18 cellular contexts compared by ENCODE assay signal in genomic region chr4:84968936-84969335, GRCh38. TPM values are rescaled to one million over a fixed set of nuclear protein-coding genes. Genes with fewer than 3 reads are reported as not detected.
DNase-seq lines count a peak whose midpoint lies in the region; ATAC-seq lines count a peak whose summit lies in the region.
"Had no signal": no experiment of that assay in that cellular context is flagged by ENCODE, and none has a peak within 500 bp of the region (broad histone marks: within the 10 kb centered on the region; RNA-seq: fewer than 3 reads in every experiment).

No MANE protein-coding gene starts in this region.

- DNase-seq in DMS 273 (lab: John Stamatoyannopoulos, UW; ENCODE audit: unreplicated experiment) (peak; percentile 74), NCI-H1436 (lab: John Stamatoyannopoulos, UW) (peak; percentile 55), NCI-H524 treated with DMSO at 0.1 percent for 48 hours (lab: John Stamatoyannopoulos, UW) (peak; percentile 24), mesenchymal stem cell (no peak), HUDEP-2 (lab: John Stamatoyannopoulos, UW; ENCODE audit: unreplicated experiment in 76 of 76) (no peak), SIG-M5 treated with dmso at 0.1 percent for 504 hours (lab: John Stamatoyannopoulos, UW; ENCODE audit: unreplicated experiment) (no peak), nucleus accumbens (lab: John Stamatoyannopoulos, UW) (no peak)
- DNase-seq: activated gamma-delta T cell treated with Interleukin-2 at 50 U/mL for 16 hours; amygdala; COR-L47; effector memory CD4-positive, alpha-beta T cell; heart left ventricle; lower lobe of right lung; stimulated activated CD4-positive, alpha-beta T cell treated with anti-CD3 and anti-CD28 coated beads, Interleukin-2, amount 100 ng/mL, for 48 hours had no signal

- no peak overlapping the region for H3K27ac ChIP-seq in mesenchymal stem cell (ENCODE audit: low read length, poor library complexity, severe bottlenecking)
- H3K27ac ChIP-seq: heart left ventricle, lower lobe of right lung, parathyroid adenoma, RWPE1, vagina had no signal

- H3K4me1 Mint-ChIP-seq in activated T-helper 17 cell treated with anti-CD3 and anti-CD28 coated beads, Interleukin-2, amount 50 U/mL, for 72 hours: peaks cover 6% of the 10 kb centered on the region

- no peak overlapping the region for H2BK120ac ChIP-seq in mesenchymal stem cell (ENCODE audit: low read depth, low read length)

- H3K27me3 ChIP-seq in mesenchymal stem cell (ENCODE audit: control insufficient read depth in 1 of 2, insufficient read depth in 1 of 2, low read length in 2 of 2): no peaks in the 10 kb centered on the region
- H3K27me3 ChIP-seq: heart left ventricle, vagina had no signal

- peak overlapping the region; percentile 92 for H3K9ac ChIP-seq in mesenchymal stem cell (ENCODE audit: low read length)
- H3K9ac ChIP-seq: parathyroid adenoma had no signal

- ATAC-seq in activated T-helper 17 cell treated with anti-CD3 and anti-CD28 coated beads, Interleukin-2, amount 50 U/mL, for 72 hours (replicated peaks): no peak
- ATAC-seq: heart left ventricle, lower lobe of right lung had no signal

- H2AFZ ChIP-seq in mesenchymal stem cell (ENCODE audit: low read depth, low read length): no peak overlapping the region
- H2AFZ ChIP-seq: parathyroid adenoma had no signal

- H2AK5ac ChIP-seq in mesenchymal stem cell (ENCODE audit: low read length, severe bottlenecking): no peak overlapping the region

- no peaks in the 10 kb centered on the region for H3K36me3 ChIP-seq in mesenchymal stem cell (ENCODE audit: control insufficient read depth in 1 of 2, insufficient read depth in 2 of 2, low read depth in 1 of 2, low read length in 2 of 2)
- H3K36me3 ChIP-seq: heart left ventricle, lower lobe of right lung, vagina had no signal

- peaks cover 3% of the 10 kb centered on the region for H3K4me1 ChIP-seq in mesenchymal stem cell (ENCODE audit: control insufficient read depth, insufficient read depth, low read depth, low read length)
- H3K4me1 ChIP-seq: parathyroid adenoma had no signal

- peaks cover 22% of the 10 kb centered on the region for H3K27me3 Mint-ChIP-seq in activated T-helper 17 cell treated with anti-CD3 and anti-CD28 coated beads, Interleukin-2, amount 50 U/mL, for 72 hours

- H4K8ac ChIP-seq in mesenchymal stem cell (ENCODE audit: low read length): no peak overlapping the region

- no peak overlapping the region for H3K4me3 Mint-ChIP-seq in activated T-helper 17 cell treated with anti-CD3 and anti-CD28 coated beads, Interleukin-2, amount 50 U/mL, for 72 hours

- H3K9me3 Mint-ChIP-seq in activated T-helper 17 cell treated with anti-CD3 and anti-CD28 coated beads, Interleukin-2, amount 50 U/mL, for 72 hours: no peaks in the 10 kb centered on the region

- H3K4ac ChIP-seq in mesenchymal stem cell (ENCODE audit: low read depth in 1 of 2, low read length in 2 of 2): no peak overlapping the region

- no peak overlapping the region for H3K4me3 ChIP-seq in mesenchymal stem cell (ENCODE audit: insufficient read depth in 1 of 2, low read depth in 1 of 2, low read length in 2 of 2)
- H3K4me3 ChIP-seq: heart left ventricle, lower lobe of right lung, vagina had no signal

- H2BK5ac ChIP-seq in mesenchymal stem cell (ENCODE audit: low read depth, low read length, poor library complexity, severe bottlenecking): no peak overlapping the region

- H3K23ac ChIP-seq in mesenchymal stem cell (ENCODE audit: low read length in 2 of 2): no peak overlapping the region

- no peak overlapping the region for H4K91ac ChIP-seq in mesenchymal stem cell (ENCODE audit: low read length)

- H2BK12ac ChIP-seq in mesenchymal stem cell (ENCODE audit: low read length in 2 of 2): no peak overlapping the region

- no peak overlapping the region for H3K27ac Mint-ChIP-seq in activated T-helper 17 cell treated with anti-CD3 and anti-CD28 coated beads, Interleukin-2, amount 50 U/mL, for 72 hours

- H3K4me2 ChIP-seq in mesenchymal stem cell (ENCODE audit: low read length, poor library complexity, severe bottlenecking): no peak overlapping the region

- no peak overlapping the region for H3K14ac ChIP-seq in mesenchymal stem cell (ENCODE audit: low read length in 2 of 2)

- WGBS in mesenchymal stem cell: no CpG with 5 or more reads among the region's 1 CpG

- no peak overlapping the region for H3K18ac ChIP-seq in mesenchymal stem cell (ENCODE audit: low read depth in 1 of 2, low read length in 2 of 2)

- no peaks in the 10 kb centered on the region for H3K79me1 ChIP-seq in mesenchymal stem cell (replicated peaks; ENCODE audit: low read length, poor library complexity, severe bottlenecking)

- no peak overlapping the region for H2BK15ac ChIP-seq in mesenchymal stem cell (ENCODE audit: low read depth, poor library complexity, severe bottlenecking)

- H3K36me3 Mint-ChIP-seq in activated T-helper 17 cell treated with anti-CD3 and anti-CD28 coated beads, Interleukin-2, amount 50 U/mL, for 72 hours (ENCODE audit: low read depth): no peaks in the 10 kb centered on the region

- H3K9me3 ChIP-seq in mesenchymal stem cell (ENCODE audit: control insufficient read depth, low read length): no peaks in the 10 kb centered on the region
- H3K9me3 ChIP-seq: heart left ventricle, lower lobe of right lung, vagina had no signal

RNA-seq across cellular contexts. Expression of gene WDFY3, which starts 2.4 kb away (rescaled TPM):
- 20.6 TPM for polyA plus RNA-seq in mesenchymal stem cell (2013, experiment 1 of 2)
- polyA plus RNA-seq in mesenchymal stem cell (2013, experiment 2 of 2): 20.5 TPM
- 1 to 10 TPM; 2.1 to 2.3 TPM for total RNA-seq in activated T-helper 17 cell treated with anti-CD3 and anti-CD28 coated beads, Interleukin-2, amount 50 U/mL, for 72 hours

Comparison
In these comparisons a context has a peak if more than half of its experiments do, and no peak if none do; other contexts are left out.
1. DNase-seq: peak in DMS 273 (single experiment), NCI-H1436 (single experiment) and NCI-H524 treated with DMSO at 0.1 percent for 48 hours (single experiment); none in mesenchymal stem cell (single experiment), HUDEP-2 (0 of 76), SIG-M5 treated with dmso at 0.1 percent for 504 hours (single experiment) and nucleus accumbens (0 of 56).